Comparison of ENCODE assay signal across 16 cellular contexts in the genomic region with DNA sequence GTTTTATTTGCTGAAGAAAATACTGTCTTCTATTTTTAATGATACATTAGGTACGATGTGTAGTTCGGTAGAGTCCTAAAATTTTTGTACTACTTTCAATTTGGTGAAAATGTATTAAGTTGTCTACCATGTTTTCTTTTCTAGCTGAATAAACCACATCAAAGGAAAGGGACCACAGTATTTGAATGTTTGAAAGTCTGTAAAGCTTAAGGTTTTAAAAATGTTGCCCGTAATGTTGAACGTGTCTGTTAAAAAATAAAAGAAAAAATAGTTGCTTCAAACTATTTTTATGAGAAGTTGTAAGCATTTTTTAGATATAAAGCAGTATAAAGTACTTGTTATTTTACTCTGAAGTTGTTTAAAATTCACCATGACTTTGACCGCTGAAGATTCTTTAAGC. TPM values are rescaled to one million over a fixed set of nuclear protein-coding genes. Genes with fewer than 3 reads are reported as not detected.
DNase-seq lines count a peak whose midpoint lies in the region; ATAC-seq and TF ChIP-seq lines count a peak whose summit lies in the region.
"Had no signal": no experiment of that assay in that cellular context is flagged by ENCODE, and none has a peak within 500 bp of the region (broad histone marks: within the 10 kb centered on the region; RNA-seq: fewer than 3 reads in every experiment).

No MANE protein-coding gene starts in this region.

- TF ChIP-seq CTCF in Loucy (conservative IDR thresholded peaks at IDR 0.05; ENCODE audit: low read length) (no peak), neural crest cell (conservative IDR thresholded peaks at IDR 0.05) (no peak), chondrocyte (IDR thresholded peaks at IDR 0.05) (no peak)

- ATAC-seq in activated naive CD8-positive, alpha-beta T cell treated with anti-CD3 and anti-CD28 coated beads, Interleukin-2, amount 10 ng/mL, durations not matched to agents 7 days and 5 days (ENCODE audit: low read depth) = no peak
- ATAC-seq in GM21825 (IDR thresholded peaks at IDR 0.05; ENCODE audit: unreplicated experiment) = no peak
- ATAC-seq: A549 had no signal

- peak overlapping the region; percentile 99 for H3K4me2 ChIP-seq in Loucy (ENCODE audit: low read depth, low read length, poor library complexity, severe bottlenecking)
- H3K4me2 ChIP-seq: A549 had no signal

- peaks cover 74% of the 10 kb centered on the region for H3K79me2 ChIP-seq in Loucy (ENCODE audit: insufficient read depth, low read length)

- peaks cover 54% of the 10 kb centered on the region for H4K20me1 ChIP-seq in Loucy (ENCODE audit: insufficient read depth, low read length, poor library complexity, severe bottlenecking)

- peaks cover 81% of the 10 kb centered on the region for H3K36me3 Mint-ChIP-seq in activated T-cell treated with anti-CD3 and anti-CD28 coated beads, Interleukin-2, amount 50 U/mL, for 24 hours (ENCODE audit: low read depth)
- peaks cover 48% of the 10 kb centered on the region for H3K36me3 Mint-ChIP-seq in activated naive CD8-positive, alpha-beta T cell treated with anti-CD3 and anti-CD28 coated beads, Interleukin-2, amount 10 ng/mL, durations not matched to agents 7 days and 5 days
- H3K36me3 Mint-ChIP-seq in neural crest cell (ENCODE audit: low read depth) = peaks cover 17% of the 10 kb centered on the region
- H3K36me3 Mint-ChIP-seq in chondrocyte (ENCODE audit: low read depth) = peaks cover 21% of the 10 kb centered on the region

- no peaks in the 10 kb centered on the region for H3K9me3 ChIP-seq in Loucy (ENCODE audit: insufficient read depth, low read depth, low read length)
- H3K9me3 ChIP-seq: A549, Caco-2, HAP-1 had no signal

- POLR2A ChIA-PET in activated naive CD8-positive, alpha-beta T cell treated with anti-CD3 and anti-CD28 coated beads, Interleukin-2, amount 10 ng/mL, durations not matched to agents 7 days and 5 days (lab: Charles Lee) = interaction anchor here (0.9 kb wide), 1 partner anchor 49 kb away, joined by 4 read pairs; no protein-coding TSS in a partner anchor

- peak overlapping the region; percentile 98 for H3K9ac ChIP-seq in Loucy (ENCODE audit: low read depth, low read length, poor library complexity, severe bottlenecking)

- no peak for DNase-seq in activated T-cell treated with anti-CD3 and anti-CD28 coated beads, Interleukin-2, amount 50 U/mL, for 24 hours
- DNase-seq in activated T-cell treated with anti-CD3 and anti-CD28 coated beads for 4 hours = no peak
- no peak for DNase-seq in activated naive CD8-positive, alpha-beta T cell treated with anti-CD3 and anti-CD28 coated beads, Interleukin-2, amount 10 ng/mL, durations not matched to agents 7 days and 5 days
- DNase-seq in neural crest cell (ENCODE audit: low read depth, low spot score) = no peak
- DNase-seq in NCI-H2227 treated with DMSO at 0.1 percent for 48 hours (lab: John Stamatoyannopoulos, UW) = no peak
- no peak for DNase-seq in chondrocyte (ENCODE audit: low spot score)
- DNase-seq: aorta, Caco-2, head of caudate nucleus, occipital lobe, trophoblast cell had no signal

- peak overlapping the region; percentile 94 for H3K4me3 Mint-ChIP-seq in activated T-cell treated with anti-CD3 and anti-CD28 coated beads, Interleukin-2, amount 50 U/mL, for 24 hours
- H3K4me3 Mint-ChIP-seq in activated naive CD8-positive, alpha-beta T cell treated with anti-CD3 and anti-CD28 coated beads, Interleukin-2, amount 10 ng/mL, durations not matched to agents 7 days and 5 days = peak overlapping the region; percentile 99
- H3K4me3 Mint-ChIP-seq in neural crest cell (peak overlapping the region; percentile 56), chondrocyte (ENCODE audit: unreplicated experiment) (no peak overlapping the region)

- no peaks in the 10 kb centered on the region for H3K27me3 ChIP-seq in Loucy (ENCODE audit: insufficient read depth, low read length, poor library complexity, severe bottlenecking)

- peaks cover 33% of the 10 kb centered on the region for H3K36me3 ChIP-seq in Loucy (ENCODE audit: insufficient read depth, low read length)

- no peak overlapping the region for H2AFZ ChIP-seq in Loucy (ENCODE audit: low read length)

- no peaks in the 10 kb centered on the region for H3K27me3 Mint-ChIP-seq in activated T-cell treated with anti-CD3 and anti-CD28 coated beads, Interleukin-2, amount 50 U/mL, for 24 hours
- no peaks in the 10 kb centered on the region for H3K27me3 Mint-ChIP-seq in activated naive CD8-positive, alpha-beta T cell treated with anti-CD3 and anti-CD28 coated beads, Interleukin-2, amount 10 ng/mL, durations not matched to agents 7 days and 5 days
- H3K27me3 Mint-ChIP-seq in neural crest cell (ENCODE audit: low read depth) (no peaks in the 10 kb centered on the region), chondrocyte (ENCODE audit: low read depth) (no peaks in the 10 kb centered on the region)

- H3K27ac Mint-ChIP-seq in activated T-cell treated with anti-CD3 and anti-CD28 coated beads, Interleukin-2, amount 50 U/mL, for 24 hours = peak overlapping the region; percentile 86
- H3K27ac Mint-ChIP-seq in activated naive CD8-positive, alpha-beta T cell treated with anti-CD3 and anti-CD28 coated beads, Interleukin-2, amount 10 ng/mL, durations not matched to agents 7 days and 5 days = no peak overlapping the region
- H3K27ac Mint-ChIP-seq in neural crest cell (ENCODE audit: unreplicated experiment) (no peak overlapping the region), chondrocyte (ENCODE audit: unreplicated experiment) (no peak overlapping the region)

- H3K9me3 Mint-ChIP-seq in activated T-cell treated with anti-CD3 and anti-CD28 coated beads, Interleukin-2, amount 50 U/mL, for 24 hours = no peaks in the 10 kb centered on the region
- no peaks in the 10 kb centered on the region for H3K9me3 Mint-ChIP-seq in activated naive CD8-positive, alpha-beta T cell treated with anti-CD3 and anti-CD28 coated beads, Interleukin-2, amount 10 ng/mL, durations not matched to agents 7 days and 5 days
- H3K9me3 Mint-ChIP-seq in neural crest cell = no peaks in the 10 kb centered on the region
- no peaks in the 10 kb centered on the region for H3K9me3 Mint-ChIP-seq in chondrocyte (ENCODE audit: low read depth)

- peaks cover 53% of the 10 kb centered on the region for H3K4me1 ChIP-seq in Loucy (ENCODE audit: insufficient read depth, low read length, poor library complexity, severe bottlenecking)

- peak overlapping the region; percentile 84 for H3K4me3 ChIP-seq in Loucy (ENCODE audit: low read length, poor library complexity, severe bottlenecking)
- H3K4me3 ChIP-seq: A549, coronary artery, HAP-1 had no signal

- no peaks in the 10 kb centered on the region for H3K9me2 ChIP-seq in Loucy (replicated peaks; ENCODE audit: low read depth, low read length)

- peaks cover 11% of the 10 kb centered on the region; the same call in 1 of the 2 replicates for H3F3A ChIP-seq in Loucy (ENCODE audit: low read depth)

- peaks cover 53% of the 10 kb centered on the region for H3K4me1 Mint-ChIP-seq in activated T-cell treated with anti-CD3 and anti-CD28 coated beads, Interleukin-2, amount 50 U/mL, for 24 hours (ENCODE audit: low read depth)
- H3K4me1 Mint-ChIP-seq in activated naive CD8-positive, alpha-beta T cell treated with anti-CD3 and anti-CD28 coated beads, Interleukin-2, amount 10 ng/mL, durations not matched to agents 7 days and 5 days = peaks cover 42% of the 10 kb centered on the region
- H3K4me1 Mint-ChIP-seq in neural crest cell (peaks cover 43% of the 10 kb centered on the region), chondrocyte (ENCODE audit: low read depth) (peaks cover 39% of the 10 kb centered on the region)

RNA-seq across cellular contexts. Expression of a gene that starts 3.2 kb away (rescaled TPM):
- total RNA-seq in activated naive CD8-positive, alpha-beta T cell treated with anti-CD3 and anti-CD28 coated beads, Interleukin-2, amount 10 ng/mL, durations not matched to agents 7 days and 5 days = 10 to 100 TPM; 38.8 to 39.8 TPM
- total RNA-seq in neural crest cell (23.8 and 27.7 TPM in 2 replicates), chondrocyte (9.4 to 11.8 TPM (median 10.7 TPM) in 3 replicates)

RNA-seq across cellular contexts. Expression of a gene that starts 57.2 kb away (rescaled TPM):
- total RNA-seq in activated naive CD8-positive, alpha-beta T cell treated with anti-CD3 and anti-CD28 coated beads, Interleukin-2, amount 10 ng/mL, durations not matched to agents 7 days and 5 days = 10 to 100 TPM; 14.5 to 15.4 TPM
- total RNA-seq in neural crest cell = 16.9 and 18.1 TPM in 2 replicates
- total RNA-seq in chondrocyte = 10.3 to 14.2 TPM (median 11.0 TPM) in 3 replicates
